In genomic region chr6:163284151-163284550, GRCh38 we compare ENCODE assay signal across 15 cellular contexts.
A peak's percentile ranks its signal among the peaks of the same experiment; 100 is the strongest.
DNase-seq lines count a peak whose midpoint lies in the region; ATAC-seq and TF ChIP-seq lines count a peak whose summit lies in the region.
"Had no signal": no experiment of that assay in that cellular context is flagged by ENCODE, and none has a peak within 500 bp of the region (broad histone marks: within the 10 kb centered on the region; RNA-seq: fewer than 3 reads in every experiment).

No MANE protein-coding gene starts in this region.

- H2BK120ac ChIP-seq in mesenchymal stem cell (ENCODE audit: low read depth, low read length) = no peak overlapping the region

- H4K91ac ChIP-seq in mesenchymal stem cell (ENCODE audit: low read length) = no peak overlapping the region

- no peak overlapping the region for H3K14ac ChIP-seq in mesenchymal stem cell (ENCODE audit: low read length in 2 of 2)

- H3K27me3 ChIP-seq in right cardiac atrium (ENCODE audit: control insufficient read depth, insufficient read depth) (no peaks in the 10 kb centered on the region), heart left ventricle (no peaks in the 10 kb centered on the region), mesenchymal stem cell (ENCODE audit: control insufficient read depth in 1 of 2, insufficient read depth in 1 of 2, low read length in 2 of 2) (no peaks in the 10 kb centered on the region), stomach (no peaks in the 10 kb centered on the region)
- H3K27me3 ChIP-seq: BLaER1 treated with 17β-estradiol and CSF1 and Interleukin-3, amounts not matched to agents 10 nM and 100 nM had no signal

- no peak for TF ChIP-seq EP300 in stomach (IDR thresholded peaks at IDR 0.05)

- no peak overlapping the region for H2BK12ac ChIP-seq in mesenchymal stem cell (ENCODE audit: low read length in 2 of 2)

- H3K9ac ChIP-seq in mesenchymal stem cell (ENCODE audit: low read length) = no peak overlapping the region
- H3K9ac ChIP-seq: BLaER1 treated with 17β-estradiol and CSF1 and Interleukin-3, amounts not matched to agents 10 nM and 100 nM had no signal

- intact Hi-C loops in right cardiac atrium (cut with DNase I) (no loop called here), heart left ventricle (cut with DNase I) (loop anchor here in 1 of 10 donors (10.0 kb wide), 1 partner anchor 131 kb away; the partner anchor contains the start of gene QKI), stomach (cut with DNase I; ENCODE audit: low total_unique reads) (no loop called here)

- H3K79me1 ChIP-seq in mesenchymal stem cell (replicated peaks; ENCODE audit: low read length, poor library complexity, severe bottlenecking) = no peaks in the 10 kb centered on the region

- peak overlapping the region in 1 of 2 experiments; percentile 28 for H3K23ac ChIP-seq in mesenchymal stem cell (ENCODE audit: low read length in 2 of 2)

- no peaks in the 10 kb centered on the region for H3K4me1 ChIP-seq in right cardiac atrium (ENCODE audit: control insufficient read depth, insufficient read depth, low read length)
- H3K4me1 ChIP-seq in heart left ventricle = peaks cover 0 to 11% (median 0%) of the 10 kb centered on the region in 12 donors
- H3K4me1 ChIP-seq in mesenchymal stem cell (ENCODE audit: control insufficient read depth, insufficient read depth, low read depth, low read length) = peaks cover 2% of the 10 kb centered on the region
- no peaks in the 10 kb centered on the region for H3K4me1 ChIP-seq in stomach
- H3K4me1 ChIP-seq: BLaER1 treated with 17β-estradiol and CSF1 and Interleukin-3, amounts not matched to agents 10 nM and 100 nM had no signal

- H3K9me3 ChIP-seq in right cardiac atrium (ENCODE audit: control insufficient read depth, low read length) = no peaks in the 10 kb centered on the region
- H3K9me3 ChIP-seq in heart left ventricle = no peaks in the 10 kb centered on the region
- no peaks in the 10 kb centered on the region for H3K9me3 ChIP-seq in mesenchymal stem cell (ENCODE audit: control insufficient read depth, low read length)
- no peaks in the 10 kb centered on the region for H3K9me3 ChIP-seq in stomach

- H2AFZ ChIP-seq in mesenchymal stem cell (ENCODE audit: low read depth, low read length) = no peak overlapping the region

- H3K36me3 ChIP-seq in heart left ventricle (no peaks in the 10 kb centered on the region), mesenchymal stem cell (ENCODE audit: control insufficient read depth in 1 of 2, insufficient read depth in 2 of 2, low read depth in 1 of 2, low read length in 2 of 2) (no peaks in the 10 kb centered on the region), stomach (no peaks in the 10 kb centered on the region)
- H3K36me3 ChIP-seq: BLaER1 treated with 17β-estradiol and CSF1 and Interleukin-3, amounts not matched to agents 10 nM and 100 nM had no signal

- H3K4me2 ChIP-seq in mesenchymal stem cell (ENCODE audit: low read length, poor library complexity, severe bottlenecking) = no peak overlapping the region
- H3K4me2 ChIP-seq: BLaER1 treated with 17β-estradiol and CSF1 and Interleukin-3, amounts not matched to agents 10 nM and 100 nM had no signal

- peak; percentile 25 to 75 for ATAC-seq in right cardiac atrium
- ATAC-seq in heart left ventricle = no peak
- ATAC-seq in GM21526 (IDR thresholded peaks at IDR 0.05; ENCODE audit: low FRiP score, unreplicated experiment) = no peak
- ATAC-seq: PC-3 had no signal

- no peak overlapping the region for H3K4me3 ChIP-seq in right cardiac atrium (ENCODE audit: low read length)
- no peak overlapping the region for H3K4me3 ChIP-seq in heart left ventricle
- no peak overlapping the region for H3K4me3 ChIP-seq in fibroblast of mammary gland (ENCODE audit: control insufficient read depth, low read depth, low read length)
- no peak overlapping the region for H3K4me3 ChIP-seq in mesenchymal stem cell (ENCODE audit: insufficient read depth in 1 of 2, low read depth in 1 of 2, low read length in 2 of 2)
- H3K4me3 ChIP-seq in stomach = no peak overlapping the region
- H3K4me3 ChIP-seq: BLaER1 treated with 17β-estradiol and CSF1 and Interleukin-3, amounts not matched to agents 10 nM and 100 nM had no signal

- TF ChIP-seq CTCF in heart left ventricle (IDR thresholded peaks at IDR 0.05) = no peak
- TF ChIP-seq CTCF in fibroblast of mammary gland (conservative IDR thresholded peaks at IDR 0.05; ENCODE audit: control insufficient read depth, insufficient read depth, low read depth, low read length) = no peak
- TF ChIP-seq CTCF in stomach (IDR thresholded peaks at IDR 0.05) = no peak

- no peak overlapping the region for H2BK15ac ChIP-seq in mesenchymal stem cell (ENCODE audit: low read depth, poor library complexity, severe bottlenecking)

- no peak overlapping the region for H4K8ac ChIP-seq in mesenchymal stem cell (ENCODE audit: low read length)

- WGBS in right cardiac atrium = 22% methylated on average over 5 of the region's 5 CpGs
- 17 to 32% (median 28%) methylated on average over 5 of the region's 5 CpGs for WGBS in heart left ventricle, 4 donors
- WGBS in mesenchymal stem cell = 61% methylated on average over 5 of the region's 5 CpGs
- 71 to 80% (median 77%) methylated on average over 5 of the region's 5 CpGs for WGBS in stomach, 5 donors

- no peak overlapping the region for H3K4ac ChIP-seq in mesenchymal stem cell (ENCODE audit: low read depth in 1 of 2, low read length in 2 of 2)

- DNase-seq in right cardiac atrium = no peak
- no peak for DNase-seq in heart left ventricle
- DNase-seq in fibroblast of mammary gland (ENCODE audit: low read depth) = peak; percentile 16
- peak; percentile 6 for DNase-seq in mesenchymal stem cell
- no peak for DNase-seq in stomach
- no peak for DNase-seq in Kasumi-1 (lab: John Stamatoyannopoulos, UW)
- DNase-seq in NCI-H82 treated with DMSO at 0.1 percent for 48 hours (lab: John Stamatoyannopoulos, UW; ENCODE audit: unreplicated experiment) = no peak
- DNase-seq: 8988T, H9, NCI-H1092, NCI-H2227 treated with DMSO at 0.1 percent for 48 hours, NCI-H69, PC-3 had no signal

- H2AK5ac ChIP-seq in mesenchymal stem cell (ENCODE audit: low read length, severe bottlenecking) = no peak overlapping the region

- H3K27ac ChIP-seq in right cardiac atrium (ENCODE audit: low read length) (no peak overlapping the region), heart left ventricle (no peak overlapping the region), mesenchymal stem cell (ENCODE audit: low read length, poor library complexity, severe bottlenecking) (no peak overlapping the region), stomach (no peak overlapping the region)
- H3K27ac ChIP-seq: BLaER1 treated with 17β-estradiol and CSF1 and Interleukin-3, amounts not matched to agents 10 nM and 100 nM had no signal

- TF ChIP-seq POLR2A in heart left ventricle (IDR thresholded peaks at IDR 0.05) (no peak), stomach (IDR thresholded peaks at IDR 0.05) (no peak)

- no peak overlapping the region for H3K18ac ChIP-seq in mesenchymal stem cell (ENCODE audit: low read depth in 1 of 2, low read length in 2 of 2)

- no peak overlapping the region for H2BK5ac ChIP-seq in mesenchymal stem cell (ENCODE audit: low read depth, low read length, poor library complexity, severe bottlenecking)

Comparison
In these comparisons a context has a peak if more than half of its experiments do, and no peak if none do; other contexts are left out.
1. ATAC-seq: peak in right cardiac atrium (2 of 2); none in heart left ventricle (0 of 4) and GM21526 (single experiment).
2. DNase-seq: peak in fibroblast of mammary gland (single experiment) and mesenchymal stem cell (single experiment); none in right cardiac atrium (0 of 3), heart left ventricle (0 of 5), stomach (single experiment), Kasumi-1 (0 of 2) and NCI-H82 treated with DMSO at 0.1 percent for 48 hours (single experiment).